23 cellular contexts compared by ENCODE assay signal in genomic region chr9:138062196-138062595, GRCh38.
A peak's percentile ranks its signal among the peaks of the same experiment; 100 is the strongest.
DNase-seq lines count a peak whose midpoint lies in the region; ATAC-seq, FAIRE-seq and TF ChIP-seq lines count a peak whose summit lies in the region.
"Had no signal": no experiment of that assay in that cellular context is flagged by ENCODE, and none has a peak within 500 bp of the region (broad histone marks: within the 10 kb centered on the region; RNA-seq: fewer than 3 reads in every experiment).

No MANE protein-coding gene starts in this region.

- intact Hi-C loops in left lung (cut with DNase I): no loop called here

- H2BK20ac ChIP-seq in H1 (ENCODE audit: low read length): no peak overlapping the region

- H3K14ac ChIP-seq in H1 (ENCODE audit: insufficient read length): no peak overlapping the region

- H4K20me1 ChIP-seq in GM23338 (replicated peaks; ENCODE audit: insufficient read depth): no peaks in the 10 kb centered on the region
- no peaks in the 10 kb centered on the region for H4K20me1 ChIP-seq in H1 (replicated peaks in 1 of 2; ENCODE audit: control insufficient read depth in 1 of 2, insufficient read depth in 2 of 2, low read length in 2 of 2)
- H4K20me1 ChIP-seq: BLaER1 treated with 17β-estradiol and CSF1 and Interleukin-3, amounts not matched to agents 10 nM and 100 nM had no signal

- no peak overlapping the region for H2AK5ac ChIP-seq in H1 (ENCODE audit: low read depth, low read length)

- H3K27me3 Mint-ChIP-seq in GM23338 (ENCODE audit: insufficient read depth, low read depth, poor library complexity): peaks cover 5% of the 10 kb centered on the region

- no peak overlapping the region for H3K27ac ChIP-seq in GM23338 (ENCODE audit: low read depth)
- no peak overlapping the region for H3K27ac ChIP-seq in H1 (ENCODE audit: low read depth, low read length)
- no peak overlapping the region for H3K27ac ChIP-seq in left lung
- H3K27ac ChIP-seq: A549; BLaER1 treated with 17β-estradiol and CSF1 and Interleukin-3, amounts not matched to agents 10 nM and 100 nM had no signal

- peak overlapping the region; percentile 50; the same call in 1 of the 2 replicates for H3K27ac Mint-ChIP-seq in GM23338
- H3K27ac Mint-ChIP-seq: CD14-positive monocyte; CD4-positive, alpha-beta T cell; CD8-positive, alpha-beta memory T cell; H9 had no signal

- no peak overlapping the region for H2BK12ac ChIP-seq in H1 (ENCODE audit: low read depth, low read length)

- no peak overlapping the region for H3K4me3 Mint-ChIP-seq in GM23338
- H3K4me3 Mint-ChIP-seq: CD14-positive monocyte; CD4-positive, alpha-beta T cell; CD8-positive, alpha-beta memory T cell; H9 had no signal

- CTCF ChIA-PET in H1 (lab: Charles Lee; ENCODE audit: partially characterized antibody): interaction anchor here (1.0 to 1.9 kb wide), 2 partner anchors 11 to 45 kb away, joined by 3 to 4 read pairs; no protein-coding TSS in a partner anchor

- H2BK15ac ChIP-seq in H1 (ENCODE audit: low read length): no peak overlapping the region

- H2BK120ac ChIP-seq in H1 (replicated peaks; ENCODE audit: low read depth, low read length): no peak overlapping the region

- H3K79me2 ChIP-seq in GM23338 (replicated peaks; ENCODE audit: insufficient read depth) (no peaks in the 10 kb centered on the region), H1 (ENCODE audit: control insufficient read depth in 1 of 2, insufficient read depth in 2 of 2, low read length in 2 of 2) (no peaks in the 10 kb centered on the region)

- H3F3A ChIP-seq in GM23338 (replicated peaks; ENCODE audit: low read depth): no peaks in the 10 kb centered on the region

- POLR2A ChIA-PET in H1 (lab: Charles Lee; ENCODE audit: partially characterized antibody): no interaction called here

- H3K9me3 ChIP-seq in H1 (ENCODE audit: insufficient read depth in 2 of 2, low read depth in 1 of 2, low read length in 1 of 2) (peaks cover 48 to 85% of the 10 kb centered on the region in 2 experiments), left lung (no peaks in the 10 kb centered on the region)
- H3K9me3 ChIP-seq: A549; BE2C; BLaER1 treated with 17β-estradiol and CSF1 and Interleukin-3, amounts not matched to agents 10 nM and 100 nM had no signal

- WGBS in H1 (ENCODE audit: extremely low coverage in 1 of 2, insufficient coverage in 1 of 2, insufficient read length in 1 of 2, insufficient replicate concordance in 2 of 2, low coverage in 1 of 2, low lambda C conversion rate in 2 of 2, missing lambda C conversion rate in 1 of 2), 2 experiments: 92% methylated on average over 7 of the region's 7 CpGs; no CpG with 5 or more reads in 1 of the 2 experiments

- H4K91ac ChIP-seq in H1 (replicated peaks; ENCODE audit: insufficient read length, low read length): no peak overlapping the region

- H3K4me3 ChIP-seq in GM23338: no peak overlapping the region
- H3K4me3 ChIP-seq in H1 (ENCODE audit: extremely low read depth in 1 of 4, insufficient read depth in 2 of 4, low read depth in 3 of 4, low read length in 4 of 4): no peak overlapping the region; a peak in 1 of 8 replicates
- H3K4me3 ChIP-seq in left lung: no peak overlapping the region
- H3K4me3 ChIP-seq: A549; BLaER1 treated with 17β-estradiol and CSF1 and Interleukin-3, amounts not matched to agents 10 nM and 100 nM had no signal

- no peaks in the 10 kb centered on the region for H3K9me3 Mint-ChIP-seq in GM23338
- H3K9me3 Mint-ChIP-seq: CD4-positive, alpha-beta T cell; CD8-positive, alpha-beta memory T cell; H9 had no signal

- H4K5ac ChIP-seq in H1 (ENCODE audit: insufficient read length, low read depth, low read length): no peak overlapping the region

- no peaks in the 10 kb centered on the region for H3K27me3 ChIP-seq in GM23338 (ENCODE audit: insufficient read depth)
- H3K27me3 ChIP-seq in H1 (replicated peaks in 1 of 4; ENCODE audit: control insufficient read depth in 3 of 4, extremely low read depth in 1 of 4, insufficient read depth in 3 of 4, low read length in 3 of 4): no peaks in the 10 kb centered on the region
- H3K27me3 ChIP-seq in left lung: peaks cover 0 to 16% of the 10 kb centered on the region in 2 donors
- H3K27me3 ChIP-seq: BE2C; BLaER1 treated with 17β-estradiol and CSF1 and Interleukin-3, amounts not matched to agents 10 nM and 100 nM had no signal

- H3K4me1 ChIP-seq in GM23338 (ENCODE audit: insufficient read depth) (no peaks in the 10 kb centered on the region), H1 (replicated peaks in 1 of 4; ENCODE audit: control insufficient read depth in 3 of 4, insufficient read depth in 4 of 4, low read length in 3 of 4) (no peaks in the 10 kb centered on the region; a peak in 1 of 7 replicates), left lung (no peaks in the 10 kb centered on the region)
- H3K4me1 ChIP-seq: A549; BE2C; BLaER1 treated with 17β-estradiol and CSF1 and Interleukin-3, amounts not matched to agents 10 nM and 100 nM had no signal

- no peak for TF ChIP-seq CTCF in GM23338 (conservative IDR thresholded peaks at IDR 0.05; ENCODE audit: low read depth in 2 of 2)
- TF ChIP-seq CTCF in H1 (IDR thresholded peaks at IDR 0.05; ENCODE audit: control extremely low read depth in 1 of 3, insufficient read depth in 1 of 3, low read depth in 1 of 3, low read length in 3 of 3): no peak
- no peak for TF ChIP-seq CTCF in left lung (IDR thresholded peaks at IDR 0.05)

- no peak overlapping the region for H3K18ac ChIP-seq in H1 (ENCODE audit: extremely low read depth, low read length)

- H2BK5ac ChIP-seq in H1 (ENCODE audit: low read depth, low read length): no peak overlapping the region

- peaks cover 60% of the 10 kb centered on the region for H3K36me3 Mint-ChIP-seq in GM23338 (ENCODE audit: low read depth)
- H3K36me3 Mint-ChIP-seq: CD14-positive monocyte; CD8-positive, alpha-beta memory T cell had no signal

- H3K9me2 ChIP-seq in GM23338 (ENCODE audit: insufficient read depth): no peaks in the 10 kb centered on the region

- no peak overlapping the region for H3K23ac ChIP-seq in H1 (ENCODE audit: insufficient read length)

- peaks cover 11% of the 10 kb centered on the region for H3K4me1 Mint-ChIP-seq in GM23338
- H3K4me1 Mint-ChIP-seq: CD14-positive monocyte; CD8-positive, alpha-beta memory T cell had no signal

- H3K4me2 ChIP-seq in GM23338 (no peak overlapping the region), H1 (ENCODE audit: insufficient read depth in 1 of 2, low read depth in 2 of 2, low read length in 2 of 2) (no peak overlapping the region)
- H3K4me2 ChIP-seq: A549; BLaER1 treated with 17β-estradiol and CSF1 and Interleukin-3, amounts not matched to agents 10 nM and 100 nM had no signal

- peaks cover 7% of the 10 kb centered on the region; the same call in 1 of the 2 replicates for H3K36me3 ChIP-seq in GM23338 (ENCODE audit: insufficient read depth)
- peaks cover 0 to 10% (median 2%) of the 10 kb centered on the region in 4 experiments; a peak in 3 of 8 replicates for H3K36me3 ChIP-seq in H1 (ENCODE audit: control insufficient read depth in 2 of 4, insufficient read depth in 4 of 4, low read length in 3 of 4)
- H3K36me3 ChIP-seq in left lung: no peaks in the 10 kb centered on the region
- H3K36me3 ChIP-seq: BE2C; BLaER1 treated with 17β-estradiol and CSF1 and Interleukin-3, amounts not matched to agents 10 nM and 100 nM had no signal

- ATAC-seq in GM23338 (no peak), left lung (no peak)
- ATAC-seq: A549 had no signal

- FAIRE-seq in H1 (lab: Jason Lieb, UNC): no peak
- FAIRE-seq: A549, GM12891, GM18507 had no signal

- no peak for TF ChIP-seq RAD21 in H1 (IDR thresholded peaks at IDR 0.05 in 1 of 2, conservative IDR thresholded peaks at IDR 0.05 in 1 of 2; ENCODE audit: low read depth in 2 of 2, low read length in 2 of 2)

- H3K4ac ChIP-seq in H1 (replicated peaks; ENCODE audit: insufficient read length, low read depth, low read length): no peak overlapping the region

- peak overlapping the region; percentile 79 for H4K8ac ChIP-seq in H1 (ENCODE audit: extremely low read depth, insufficient read depth, low read length)

- H3K79me1 ChIP-seq in H1 (ENCODE audit: low read depth, low read length): no peaks in the 10 kb centered on the region

- no peak for TF ChIP-seq EP300 in H1 (IDR thresholded peaks at IDR 0.05; ENCODE audit: borderline replicate concordance in 1 of 2, low read depth in 2 of 2, low read length in 2 of 2)

- no peak overlapping the region for H3K56ac ChIP-seq in H1 (replicated peaks; ENCODE audit: insufficient read length, low read depth, low read length)

- H3K23me2 ChIP-seq in H1 (ENCODE audit: low read depth, low read length): no peaks in the 10 kb centered on the region

- peak; percentile 27 for DNase-seq in activated effector memory CD4-positive, alpha-beta T cell treated with anti-CD3 and anti-CD28 coated beads, Interleukin-2, amount 50 U/mL, for 16 hours
- no peak for DNase-seq in activated effector memory CD4-positive, alpha-beta T cell treated with Interleukin-2 at 50 U/mL for 16 hours
- DNase-seq in GM23338 (ENCODE audit: low spot score) (no peak), H1 (ENCODE audit: low read depth in 1 of 2, low spot score in 2 of 2) (no peak), left lung (peak; percentile 2 to 11), NCI-H1436 treated with DMSO at 0.1 percent for 48 hours (lab: John Stamatoyannopoulos, UW) (no peak), NCI-H128 (lab: John Stamatoyannopoulos, UW; ENCODE audit: unreplicated experiment) (no peak), NCI-H2107 treated with DMSO at 0.1 percent for 48 hours (lab: John Stamatoyannopoulos, UW; ENCODE audit: unreplicated experiment) (no peak)
- DNase-seq: 8988T; ACHN; AML-193; BE2C; CD4-positive, alpha-beta T cell; CD8-positive, alpha-beta memory T cell; DMS53; DMS79 treated with DMSO at 0.1 percent for 48 hours; GF-D8 had no signal

- H2AFZ ChIP-seq in GM23338 (no peak overlapping the region), H1 (ENCODE audit: low read length) (no peak overlapping the region)

- no peak for TF ChIP-seq POLR2A in H1 (IDR thresholded peaks at IDR 0.05; ENCODE audit: control extremely low read depth in 1 of 2, low read depth in 2 of 2, low read length in 2 of 2)

- H3K9ac ChIP-seq in H1 (replicated peaks in 1 of 4; ENCODE audit: extremely low read depth in 1 of 4, low read depth in 3 of 4, low read length in 3 of 4): no peak overlapping the region
- H3K9ac ChIP-seq: BLaER1 treated with 17β-estradiol and CSF1 and Interleukin-3, amounts not matched to agents 10 nM and 100 nM had no signal

TF ChIP-seq in GM23338, 12 proteins besides CTCF, POLR2A, EP300 and RAD21 (continues in another document):
- no peak for TF ChIP-seq ZNF331 (CRISPR knock-in tag; IDR thresholded peaks at IDR 0.05; ENCODE audit: low read depth)

TF ChIP-seq in H1, 55 proteins besides CTCF, POLR2A, EP300 and RAD21:
- no peak for TF ChIP-seq BCL11A (IDR thresholded peaks at IDR 0.05; ENCODE audit: low read depth in 2 of 2, low read length in 2 of 2)

Comparison
In these comparisons a context has a peak if more than half of its experiments do, and no peak if none do; other contexts are left out.
1. DNase-seq: peak in activated effector memory CD4-positive, alpha-beta T cell treated with anti-CD3 and anti-CD28 coated beads, Interleukin-2, amount 50 U/mL, for 16 hours (single experiment) and left lung (2 of 2); none in activated effector memory CD4-positive, alpha-beta T cell treated with Interleukin-2 at 50 U/mL for 16 hours (single experiment), GM23338 (single experiment), H1 (0 of 2), NCI-H1436 treated with DMSO at 0.1 percent for 48 hours (single experiment), NCI-H128 (single experiment) and NCI-H2107 treated with DMSO at 0.1 percent for 48 hours (single experiment).